2 cellular contexts compared by ENCODE assay signal in genomic region chr12:114689075-114689994, GRCh38.
TF ChIP-seq lines count a peak whose summit lies in the region.

No MANE protein-coding gene starts in this region.

TF ChIP-seq in HEK293, 187 proteins besides CTCF, POLR2A, EP300 and RAD21 (continued from another document):
- TF ChIP-seq PRDM1 (tag by site-specific recombination; IDR thresholded peaks at IDR 0.05) (peak; percentile 2; the same call in 1 of the 2 replicates), FEZF1 (tag by site-specific recombination; IDR thresholded peaks at IDR 0.05) (no peak), KLF1 (tag by site-specific recombination; IDR thresholded peaks at IDR 0.05) (no peak)
TF ChIP-seq in HEK293: peak in this region for 1.

TF ChIP-seq in endothelial cell of umbilical vein, 7 proteins besides CTCF, POLR2A, EP300 and RAD21 (continued from another document):
- no peak for TF ChIP-seq MAX (IDR thresholded peaks at IDR 0.05; ENCODE audit: insufficient read depth, insufficient read length)
- TF ChIP-seq JUN (IDR thresholded peaks at IDR 0.05; ENCODE audit: borderline replicate concordance, insufficient read depth, insufficient read length, low read depth), result no peak
- TF ChIP-seq FOS (IDR thresholded peaks at IDR 0.05; ENCODE audit: borderline replicate concordance, insufficient read depth, low read length), result no peak
